ENCODE assay signal across 1 cellular context in the genomic region with DNA sequence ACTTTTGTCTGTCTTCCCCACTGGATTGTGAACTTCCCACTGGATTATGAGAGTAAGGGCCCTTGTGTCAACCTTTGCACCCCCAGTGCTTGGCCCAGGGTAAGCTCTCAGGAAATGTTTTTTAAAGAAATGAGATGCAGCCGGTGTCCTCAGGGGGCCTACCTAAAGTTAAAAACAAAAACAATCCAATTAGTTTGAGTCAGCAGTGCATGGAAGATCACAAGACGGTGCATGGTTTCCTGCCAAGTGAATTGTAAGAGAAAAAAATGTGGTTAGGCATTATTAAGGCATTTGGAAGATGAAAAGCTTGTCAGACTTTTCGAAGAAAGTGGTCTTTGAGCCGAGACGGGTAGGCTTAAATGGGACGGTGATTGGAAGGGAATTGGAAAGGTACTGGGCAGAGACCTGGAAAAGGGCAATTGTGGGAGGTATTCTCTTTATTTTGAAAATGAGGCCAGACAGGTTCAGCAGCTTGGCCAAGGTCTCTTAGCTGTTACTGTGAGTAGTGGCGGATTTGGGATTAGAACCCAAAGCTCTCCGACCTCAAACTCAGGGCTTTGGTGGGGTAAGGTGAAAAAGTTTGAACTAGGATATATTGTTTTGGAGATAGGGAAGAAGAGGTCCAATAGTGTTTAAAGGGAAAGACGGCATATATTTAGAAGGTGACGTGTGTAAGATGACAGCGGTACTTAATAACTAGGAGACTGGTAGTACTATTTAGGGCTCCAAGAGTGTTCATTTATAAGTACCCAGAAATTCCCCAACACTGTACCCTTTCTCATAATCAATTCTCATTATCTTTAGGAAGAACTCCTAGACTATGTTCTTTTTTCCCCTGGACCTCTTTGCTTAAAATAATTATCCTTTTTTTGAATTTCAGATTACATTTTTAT.
TF ChIP-seq lines count a peak whose summit lies in the region.

No MANE protein-coding gene starts in this region.

TF ChIP-seq in GM23338, 12 proteins besides CTCF, POLR2A, EP300 and RAD21 (continued from another document):
- TF ChIP-seq, protein P1, sequence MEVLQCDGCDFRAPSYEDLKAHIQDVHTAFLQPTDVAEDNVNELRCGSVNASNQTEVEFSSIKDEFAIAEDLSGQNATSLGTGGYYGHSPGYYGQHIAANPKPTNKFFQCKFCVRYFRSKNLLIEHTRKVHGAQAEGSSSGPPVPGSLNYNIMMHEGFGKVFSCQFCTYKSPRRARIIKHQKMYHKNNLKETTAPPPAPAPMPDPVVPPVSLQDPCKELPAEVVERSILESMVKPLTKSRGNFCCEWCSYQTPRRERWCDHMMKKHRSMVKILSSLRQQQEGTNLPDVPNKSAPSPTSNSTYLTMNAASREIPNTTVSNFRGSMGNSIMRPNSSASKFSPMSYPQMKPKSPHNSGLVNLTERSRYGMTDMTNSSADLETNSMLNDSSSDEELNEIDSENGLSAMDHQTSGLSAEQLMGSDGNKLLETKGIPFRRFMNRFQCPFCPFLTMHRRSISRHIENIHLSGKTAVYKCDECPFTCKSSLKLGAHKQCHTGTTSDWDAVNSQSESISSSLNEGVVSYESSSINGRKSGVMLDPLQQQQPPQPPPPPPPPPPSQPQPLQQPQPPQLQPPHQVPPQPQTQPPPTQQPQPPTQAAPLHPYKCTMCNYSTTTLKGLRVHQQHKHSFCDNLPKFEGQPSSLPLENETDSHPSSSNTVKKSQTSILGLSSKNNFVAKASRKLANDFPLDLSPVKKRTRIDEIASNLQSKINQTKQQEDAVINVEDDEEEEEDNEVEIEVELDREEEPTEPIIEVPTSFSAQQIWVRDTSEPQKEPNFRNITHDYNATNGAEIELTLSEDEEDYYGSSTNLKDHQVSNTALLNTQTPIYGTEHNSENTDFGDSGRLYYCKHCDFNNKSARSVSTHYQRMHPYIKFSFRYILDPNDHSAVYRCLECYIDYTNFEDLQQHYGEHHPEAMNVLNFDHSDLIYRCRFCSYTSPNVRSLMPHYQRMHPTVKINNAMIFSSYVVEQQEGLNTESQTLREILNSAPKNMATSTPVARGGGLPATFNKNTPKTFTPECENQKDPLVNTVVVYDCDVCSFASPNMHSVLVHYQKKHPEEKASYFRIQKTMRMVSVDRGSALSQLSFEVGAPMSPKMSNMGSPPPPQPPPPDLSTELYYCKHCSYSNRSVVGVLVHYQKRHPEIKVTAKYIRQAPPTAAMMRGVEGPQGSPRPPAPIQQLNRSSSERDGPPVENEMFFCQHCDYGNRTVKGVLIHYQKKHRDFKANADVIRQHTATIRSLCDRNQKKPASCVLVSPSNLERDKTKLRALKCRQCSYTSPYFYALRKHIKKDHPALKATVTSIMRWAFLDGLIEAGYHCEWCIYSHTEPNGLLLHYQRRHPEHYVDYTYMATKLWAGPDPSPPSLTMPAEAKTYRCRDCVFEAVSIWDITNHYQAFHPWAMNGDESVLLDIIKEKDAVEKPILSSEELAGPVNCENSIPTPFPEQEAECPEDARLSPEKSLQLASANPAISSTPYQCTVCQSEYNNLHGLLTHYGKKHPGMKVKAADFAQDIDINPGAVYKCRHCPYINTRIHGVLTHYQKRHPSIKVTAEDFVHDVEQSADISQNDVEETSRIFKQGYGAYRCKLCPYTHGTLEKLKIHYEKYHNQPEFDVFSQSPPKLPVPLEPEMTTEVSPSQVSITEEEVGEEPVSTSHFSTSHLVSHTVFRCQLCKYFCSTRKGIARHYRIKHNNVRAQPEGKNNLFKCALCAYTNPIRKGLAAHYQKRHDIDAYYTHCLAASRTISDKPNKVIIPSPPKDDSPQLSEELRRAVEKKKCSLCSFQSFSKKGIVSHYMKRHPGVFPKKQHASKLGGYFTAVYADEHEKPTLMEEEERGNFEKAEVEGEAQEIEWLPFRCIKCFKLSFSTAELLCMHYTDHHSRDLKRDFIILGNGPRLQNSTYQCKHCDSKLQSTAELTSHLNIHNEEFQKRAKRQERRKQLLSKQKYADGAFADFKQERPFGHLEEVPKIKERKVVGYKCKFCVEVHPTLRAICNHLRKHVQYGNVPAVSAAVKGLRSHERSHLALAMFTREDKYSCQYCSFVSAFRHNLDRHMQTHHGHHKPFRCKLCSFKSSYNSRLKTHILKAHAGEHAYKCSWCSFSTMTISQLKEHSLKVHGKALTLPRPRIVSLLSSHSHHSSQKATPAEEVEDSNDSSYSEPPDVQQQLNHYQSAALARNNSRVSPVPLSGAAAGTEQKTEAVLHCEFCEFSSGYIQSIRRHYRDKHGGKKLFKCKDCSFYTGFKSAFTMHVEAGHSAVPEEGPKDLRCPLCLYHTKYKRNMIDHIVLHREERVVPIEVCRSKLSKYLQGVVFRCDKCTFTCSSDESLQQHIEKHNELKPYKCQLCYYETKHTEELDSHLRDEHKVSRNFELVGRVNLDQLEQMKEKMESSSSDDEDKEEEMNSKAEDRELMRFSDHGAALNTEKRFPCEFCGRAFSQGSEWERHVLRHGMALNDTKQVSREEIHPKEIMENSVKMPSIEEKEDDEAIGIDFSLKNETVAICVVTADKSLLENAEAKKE (CRISPR knock-in tag; IDR thresholded peaks at IDR 0.05), result no peak
- TF ChIP-seq ZNF331 (CRISPR knock-in tag; IDR thresholded peaks at IDR 0.05; ENCODE audit: low read depth), result no peak
- TF ChIP-seq EZH2phosphoT487 (IDR thresholded peaks at IDR 0.05; ENCODE audit: unreplicated experiment), result no peak
- no peak for TF ChIP-seq POLR2AphosphoS5 (IDR thresholded peaks at IDR 0.05; ENCODE audit: low read depth)
- no peak for TF ChIP-seq NANOG (IDR thresholded peaks at IDR 0.05; ENCODE audit: borderline replicate concordance)
- no peak for TF ChIP-seq EZH2 (IDR thresholded peaks at IDR 0.05; ENCODE audit: low read depth, unreplicated experiment)
